ENCODE assay signal across 7 cellular contexts in genomic region chr20:5100684-5101347, GRCh38. TPM values are rescaled to one million over a fixed set of nuclear protein-coding genes. Genes with fewer than 3 reads are reported as not detected.
DNase-seq lines count a peak whose midpoint lies in the region; TF ChIP-seq lines count a peak whose summit lies in the region.

No MANE protein-coding gene starts in this region.

- H3K4me2 ChIP-seq in parathyroid adenoma (ENCODE audit: low read length), result no peak overlapping the region

- no peaks in the 10 kb centered on the region for H3K27me3 Mint-ChIP-seq in type B pancreatic cell

- in situ Hi-C loops in GM13976 (cut with MboI; ENCODE audit: low sequenced_read_pairs, unreplicated experiment), result no loop called here
- in situ Hi-C loops in SK-MEL-5 (cut with HindIII; ENCODE audit: low pct_unique_long_range_greater_than_20kb, low sequenced_read_pairs), result no loop called here

- no peak overlapping the region for H3K4me3 ChIP-seq in parathyroid adenoma (ENCODE audit: low read depth, low read length)

- H3K27ac Mint-ChIP-seq in type B pancreatic cell, result no peak overlapping the region

- H3K79me2 ChIP-seq in parathyroid adenoma, result no peaks in the 10 kb centered on the region

- H3K9ac ChIP-seq in parathyroid adenoma, result no peak overlapping the region

- TF ChIP-seq CTCF in GM13976 (IDR thresholded peaks at IDR 0.05; ENCODE audit: borderline replicate concordance, control extremely low read depth, extremely low read depth, insufficient read depth, missing control alignments) (peak; percentile 79), parathyroid adenoma (IDR thresholded peaks at IDR 0.05) (peak; percentile 94), type B pancreatic cell (conservative IDR thresholded peaks at IDR 0.05) (peak; percentile 96)

- H3K36me3 ChIP-seq in parathyroid adenoma (ENCODE audit: control insufficient read depth, insufficient read depth, low read length), result no peaks in the 10 kb centered on the region

- no peaks in the 10 kb centered on the region for H3K9me3 ChIP-seq in parathyroid adenoma (ENCODE audit: control insufficient read depth, low read length)

- peak; percentile 66 for DNase-seq in GM13976 (ENCODE audit: low spot score)
- peak; percentile 65 for DNase-seq in LHCN-M2 (ENCODE audit: low read depth)
- DNase-seq in SK-MEL-5 (ENCODE audit: low read depth, low spot score), result peak; percentile 84
- DNase-seq in activated gamma-delta T cell treated with anti-CD3 and anti-CD28 coated beads, Interleukin-2, amount 50 U/mL, for 16 hours (ENCODE audit: low read depth), result peak; percentile 73
- DNase-seq in globus pallidus (ENCODE audit: low spot score), result peak; percentile 66
- DNase-seq in type B pancreatic cell (ENCODE audit: extremely low spot score, unreplicated experiment), result peak; percentile 77

- H3K27me3 ChIP-seq in parathyroid adenoma (ENCODE audit: control insufficient read depth, insufficient read depth, low read length), result no peaks in the 10 kb centered on the region

- no peaks in the 10 kb centered on the region for H3K4me1 ChIP-seq in parathyroid adenoma

- no peaks in the 10 kb centered on the region for H3K9me3 Mint-ChIP-seq in type B pancreatic cell

- H3K4me1 Mint-ChIP-seq in type B pancreatic cell (ENCODE audit: unreplicated experiment), result no peaks in the 10 kb centered on the region

- H3K27ac ChIP-seq in parathyroid adenoma, result no peak overlapping the region

- no peak overlapping the region for H3K4me3 Mint-ChIP-seq in type B pancreatic cell

- no peak overlapping the region for H2AFZ ChIP-seq in parathyroid adenoma

- peaks cover 31% of the 10 kb centered on the region for H3K36me3 Mint-ChIP-seq in type B pancreatic cell

RNA-seq across cellular contexts. Expression of gene TMEM230, which starts 12.1 kb away (rescaled TPM):
- total RNA-seq in LHCN-M2 (2014; rRNA removed), result 111 and 137 TPM in 2 replicates
- 100 TPM for polyA plus RNA-seq in LHCN-M2 (2012)
- total RNA-seq in SK-MEL-5 (2014; rRNA removed; shearing (Covaris generic)), result 391 and 428 TPM in 2 replicates
- polyA plus RNA-seq in SK-MEL-5 (2015; cell fraction: cytosol; rRNA removed), result 328 and 338 TPM in 2 replicates
- 113 and 143 TPM in 2 replicates for polyA plus RNA-seq in SK-MEL-5 (2015; cell fraction: nucleus; rRNA removed)
- 87.0 and 87.5 TPM in 2 replicates for total RNA-seq in type B pancreatic cell (ENCODE audit: low replicate concordance)

RNA-seq across cellular contexts. Expression of gene PCNA, which starts 18.9 kb away (rescaled TPM):
- total RNA-seq in LHCN-M2 (2014; rRNA removed), result 395 and 397 TPM in 2 replicates
- polyA plus RNA-seq in LHCN-M2 (2012), result 143 TPM
- total RNA-seq in SK-MEL-5 (2014; rRNA removed; shearing (Covaris generic)), result 247 and 249 TPM in 2 replicates
- 271 and 296 TPM in 2 replicates for polyA plus RNA-seq in SK-MEL-5 (2015; cell fraction: cytosol; rRNA removed)
- polyA plus RNA-seq in SK-MEL-5 (2015; cell fraction: nucleus; rRNA removed), result 126 and 138 TPM in 2 replicates
- 128 and 180 TPM in 2 replicates for total RNA-seq in type B pancreatic cell (ENCODE audit: low replicate concordance)

RNA-seq across cellular contexts. Expression of gene CDS2, which starts 26.0 kb away (rescaled TPM):
- 17.5 and 19.7 TPM in 2 replicates for total RNA-seq in LHCN-M2 (2014; rRNA removed)
- 14.1 TPM for polyA plus RNA-seq in LHCN-M2 (2012)
- total RNA-seq in SK-MEL-5 (2014; rRNA removed; shearing (Covaris generic)), result 66.3 and 75.2 TPM in 2 replicates
- polyA plus RNA-seq in SK-MEL-5 (2015; cell fraction: cytosol; rRNA removed), result 42.6 and 64.2 TPM in 2 replicates
- 30.1 and 32.8 TPM in 2 replicates for polyA plus RNA-seq in SK-MEL-5 (2015; cell fraction: nucleus; rRNA removed)
- total RNA-seq in type B pancreatic cell (ENCODE audit: low replicate concordance), result 41.5 and 44.4 TPM in 2 replicates
